13 cellular contexts compared by ENCODE assay signal in genomic region chr14:105926415-105927093, GRCh38.
"Had no signal": no experiment of that assay in that cellular context is flagged by ENCODE, and none has a peak within 500 bp of the region (broad histone marks: within the 10 kb centered on the region; RNA-seq: fewer than 3 reads in every experiment).

No MANE protein-coding gene starts in this region.

- H3K4me1 Mint-ChIP-seq: nephron had no signal

- H3K4me1 ChIP-seq: body of pancreas, thyroid gland, vagina had no signal

- H3K27me3 ChIP-seq: body of pancreas, thyroid gland, vagina had no signal

- H3K4me3 Mint-ChIP-seq: dendritic cell treated with granulocyte-macrophage colony-stimulating factor and Interleukin-4, amounts not matched to agents 40 ng/mL and 50 ng/mL, for 4 days; effector memory CD8-positive, alpha-beta T cell; nephron; T-helper 2 cell treated with Interferon-gamma antibody and Interleukin-4, amounts not matched to agents 5 μg/mL and 100 μg/mL, for 36 hours had no signal

- DNase-seq: activated CD4-positive, alpha-beta T cell treated with anti-CD3 and anti-CD28 coated beads, Interleukin-2, amount 50 U/mL, for 4 hours; activated gamma-delta T cell treated with Interleukin-2 at 50 U/mL for 16 hours; activated T-cell treated with anti-CD3 and anti-CD28 coated beads, Interleukin-2, amount 50 U/mL, for 1 hour; effector memory CD8-positive, alpha-beta T cell; hippocampal formation; occipital lobe; SW 1271; thyroid gland had no signal

- H3K27ac ChIP-seq: body of pancreas, thyroid gland, vagina had no signal

- H3K9me3 ChIP-seq: body of pancreas, thyroid gland, vagina had no signal

- H3K9me3 Mint-ChIP-seq: dendritic cell treated with granulocyte-macrophage colony-stimulating factor and Interleukin-4, amounts not matched to agents 40 ng/mL and 50 ng/mL, for 4 days; effector memory CD8-positive, alpha-beta T cell; T-helper 2 cell treated with Interferon-gamma antibody and Interleukin-4, amounts not matched to agents 5 μg/mL and 100 μg/mL, for 36 hours had no signal

- H3K4me3 ChIP-seq: body of pancreas, thyroid gland, vagina had no signal

- ATAC-seq: body of pancreas; effector memory CD8-positive, alpha-beta T cell had no signal

- H3K27ac Mint-ChIP-seq: dendritic cell treated with granulocyte-macrophage colony-stimulating factor and Interleukin-4, amounts not matched to agents 40 ng/mL and 50 ng/mL, for 4 days; effector memory CD8-positive, alpha-beta T cell; nephron; T-helper 2 cell treated with Interferon-gamma antibody and Interleukin-4, amounts not matched to agents 5 μg/mL and 100 μg/mL, for 36 hours had no signal

- H3K36me3 ChIP-seq: thyroid gland, vagina had no signal
